15 cellular contexts compared by ENCODE assay signal in the genomic region with DNA sequence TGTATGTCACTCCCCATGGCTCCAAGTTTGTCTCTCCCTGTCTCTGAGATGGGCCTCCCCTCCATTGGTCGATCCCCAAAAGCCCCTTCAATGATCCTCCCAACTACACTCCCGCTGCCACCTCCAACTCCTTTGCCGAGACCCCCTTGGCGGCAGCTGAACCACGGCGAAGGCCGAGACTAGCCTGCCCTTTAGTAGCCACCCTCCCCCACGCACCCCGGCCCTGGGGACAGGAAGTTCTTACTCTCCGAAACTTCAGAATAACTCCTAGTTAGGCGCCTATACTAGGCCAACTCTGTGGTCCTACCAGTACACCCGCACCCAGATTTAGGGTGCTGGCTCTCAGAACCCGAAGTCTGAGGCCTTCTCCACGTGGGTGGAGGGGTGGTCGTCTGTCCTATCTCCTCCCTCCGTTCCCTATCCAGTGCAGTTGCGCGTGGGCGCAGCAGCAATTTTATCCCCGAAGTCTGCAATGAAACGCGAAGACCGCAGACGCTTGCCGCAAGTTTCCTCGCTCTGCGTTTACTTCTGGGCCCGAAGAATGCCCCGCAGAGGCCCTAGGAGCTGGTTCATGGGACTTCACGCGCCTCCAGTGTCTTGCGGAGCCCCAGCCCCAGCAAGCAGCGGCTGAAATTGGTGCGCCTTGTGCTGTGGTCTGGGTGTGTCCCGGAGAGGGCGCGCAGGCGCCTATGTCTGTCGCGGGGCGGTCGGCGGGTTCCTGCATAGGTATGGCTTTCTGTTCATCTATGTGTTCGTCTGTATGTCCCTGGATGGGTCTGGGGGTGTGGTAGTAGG.
DNase-seq lines count a peak whose midpoint lies in the region; ATAC-seq lines count a peak whose summit lies in the region.
"Had no signal": no experiment of that assay in that cellular context is flagged by ENCODE, and none has a peak within 500 bp of the region (broad histone marks: within the 10 kb centered on the region; RNA-seq: fewer than 3 reads in every experiment).

No MANE protein-coding gene starts in this region.

- peaks cover 31% of the 10 kb centered on the region for H3K4me1 Mint-ChIP-seq in activated CD4-positive, alpha-beta T cell treated with anti-CD3 and anti-CD28 coated beads, Interleukin-2, amount 10 ng/mL, durations not matched to agents 7 days and 5 days
- H3K4me1 Mint-ChIP-seq in activated CD8-positive, alpha-beta T cell treated with anti-CD3 and anti-CD28 coated beads, Interleukin-2, amount 10 ng/mL, durations not matched to agents 7 days and 5 days (ENCODE audit: low read depth), result peaks cover 39% of the 10 kb centered on the region
- peaks cover 47% of the 10 kb centered on the region for H3K4me1 Mint-ChIP-seq in stimulated activated memory B cell treated with anti-CD40 and anti-IgM and Interleukin-4, amounts not matched to agents 10 μg/mL and 1 μg/mL and 100 μg/mL, for 72 hours

- H3K4me3 Mint-ChIP-seq in activated CD4-positive, alpha-beta T cell treated with anti-CD3 and anti-CD28 coated beads, Interleukin-2, amount 10 ng/mL, durations not matched to agents 7 days and 5 days, result peak overlapping the region; percentile 55
- peak overlapping the region; percentile 46 for H3K4me3 Mint-ChIP-seq in activated CD8-positive, alpha-beta T cell treated with anti-CD3 and anti-CD28 coated beads, Interleukin-2, amount 10 ng/mL, durations not matched to agents 7 days and 5 days
- peak overlapping the region; percentile 78 for H3K4me3 Mint-ChIP-seq in stimulated activated memory B cell treated with anti-CD40 and anti-IgM and Interleukin-4, amounts not matched to agents 10 μg/mL and 1 μg/mL and 100 μg/mL, for 72 hours

- POLR2A ChIA-PET in activated CD4-positive, alpha-beta T cell treated with anti-CD3 and anti-CD28 coated beads, Interleukin-2, amount 10 ng/mL, durations not matched to agents 7 days and 5 days (lab: Charles Lee), result no interaction called here
- POLR2A ChIA-PET in activated CD8-positive, alpha-beta T cell treated with anti-CD3 and anti-CD28 coated beads, Interleukin-2, amount 10 ng/mL, durations not matched to agents 7 days and 5 days (lab: Charles Lee), result no interaction called here

- peaks cover 1% of the 10 kb centered on the region for H3K36me3 Mint-ChIP-seq in activated CD4-positive, alpha-beta T cell treated with anti-CD3 and anti-CD28 coated beads, Interleukin-2, amount 10 ng/mL, durations not matched to agents 7 days and 5 days (ENCODE audit: low read depth)
- no peaks in the 10 kb centered on the region for H3K36me3 Mint-ChIP-seq in activated CD8-positive, alpha-beta T cell treated with anti-CD3 and anti-CD28 coated beads, Interleukin-2, amount 10 ng/mL, durations not matched to agents 7 days and 5 days (ENCODE audit: low read depth)
- H3K36me3 Mint-ChIP-seq in stimulated activated memory B cell treated with anti-CD40 and anti-IgM and Interleukin-4, amounts not matched to agents 10 μg/mL and 1 μg/mL and 100 μg/mL, for 72 hours, result no peaks in the 10 kb centered on the region

- H3K9me3 Mint-ChIP-seq in activated CD4-positive, alpha-beta T cell treated with anti-CD3 and anti-CD28 coated beads, Interleukin-2, amount 10 ng/mL, durations not matched to agents 7 days and 5 days, result no peaks in the 10 kb centered on the region
- H3K9me3 Mint-ChIP-seq in activated CD8-positive, alpha-beta T cell treated with anti-CD3 and anti-CD28 coated beads, Interleukin-2, amount 10 ng/mL, durations not matched to agents 7 days and 5 days (ENCODE audit: insufficient read depth), result no peaks in the 10 kb centered on the region
- no peaks in the 10 kb centered on the region for H3K9me3 Mint-ChIP-seq in stimulated activated memory B cell treated with anti-CD40 and anti-IgM and Interleukin-4, amounts not matched to agents 10 μg/mL and 1 μg/mL and 100 μg/mL, for 72 hours

- no peak overlapping the region for H3K27ac Mint-ChIP-seq in activated CD4-positive, alpha-beta T cell treated with anti-CD3 and anti-CD28 coated beads, Interleukin-2, amount 10 ng/mL, durations not matched to agents 7 days and 5 days
- no peak overlapping the region for H3K27ac Mint-ChIP-seq in activated CD8-positive, alpha-beta T cell treated with anti-CD3 and anti-CD28 coated beads, Interleukin-2, amount 10 ng/mL, durations not matched to agents 7 days and 5 days
- no peak overlapping the region for H3K27ac Mint-ChIP-seq in stimulated activated memory B cell treated with anti-CD40 and anti-IgM and Interleukin-4, amounts not matched to agents 10 μg/mL and 1 μg/mL and 100 μg/mL, for 72 hours

- DNase-seq in activated CD4-positive, alpha-beta T cell treated with anti-CD3 and anti-CD28 coated beads, Interleukin-2, amount 10 ng/mL, durations not matched to agents 7 days and 5 days, result no peak
- no peak for DNase-seq in activated CD4-positive, alpha-beta T cell treated with anti-CD3 and anti-CD28 coated beads for 4 hours
- no peak for DNase-seq in activated CD8-positive, alpha-beta T cell treated with anti-CD3 and anti-CD28 coated beads, Interleukin-2, amount 10 ng/mL, durations not matched to agents 7 days and 5 days
- peak; percentile 64 for DNase-seq in islet precursor cell
- DNase-seq in ecto neural progenitor cell (ENCODE audit: low spot score), result no peak
- DNase-seq: head of caudate nucleus, Kasumi-1, left ventricle myocardium superior, NCI-H187 treated with DMSO at 0.1 percent for 48 hours, nucleus accumbens, T1000, transverse colon had no signal

- CTCF ChIA-PET in activated CD4-positive, alpha-beta T cell treated with anti-CD3 and anti-CD28 coated beads, Interleukin-2, amount 10 ng/mL, durations not matched to agents 7 days and 5 days (lab: Charles Lee), result no interaction called here
- CTCF ChIA-PET in activated CD8-positive, alpha-beta T cell treated with anti-CD3 and anti-CD28 coated beads, Interleukin-2, amount 10 ng/mL, durations not matched to agents 7 days and 5 days (lab: Charles Lee), result no interaction called here

- peaks cover 81% of the 10 kb centered on the region for H3K27me3 Mint-ChIP-seq in activated CD4-positive, alpha-beta T cell treated with anti-CD3 and anti-CD28 coated beads, Interleukin-2, amount 10 ng/mL, durations not matched to agents 7 days and 5 days
- peaks cover 78% of the 10 kb centered on the region for H3K27me3 Mint-ChIP-seq in activated CD8-positive, alpha-beta T cell treated with anti-CD3 and anti-CD28 coated beads, Interleukin-2, amount 10 ng/mL, durations not matched to agents 7 days and 5 days (ENCODE audit: low read depth)
- peaks cover 64% of the 10 kb centered on the region for H3K27me3 Mint-ChIP-seq in stimulated activated memory B cell treated with anti-CD40 and anti-IgM and Interleukin-4, amounts not matched to agents 10 μg/mL and 1 μg/mL and 100 μg/mL, for 72 hours

- ATAC-seq in activated CD8-positive, alpha-beta T cell treated with anti-CD3 and anti-CD28 coated beads, Interleukin-2, amount 10 ng/mL, durations not matched to agents 7 days and 5 days, result no peak
- no peak for ATAC-seq in stimulated activated memory B cell treated with anti-CD40 and anti-IgM and Interleukin-4, amounts not matched to agents 10 μg/mL and 1 μg/mL and 100 μg/mL, for 72 hours
- no peak for ATAC-seq in HG03460 (IDR thresholded peaks at IDR 0.05; ENCODE audit: unreplicated experiment)
- no peak for ATAC-seq in GM21360 (IDR thresholded peaks at IDR 0.05; ENCODE audit: unreplicated experiment)
